21 cellular contexts compared by ENCODE assay signal in the genomic region with DNA sequence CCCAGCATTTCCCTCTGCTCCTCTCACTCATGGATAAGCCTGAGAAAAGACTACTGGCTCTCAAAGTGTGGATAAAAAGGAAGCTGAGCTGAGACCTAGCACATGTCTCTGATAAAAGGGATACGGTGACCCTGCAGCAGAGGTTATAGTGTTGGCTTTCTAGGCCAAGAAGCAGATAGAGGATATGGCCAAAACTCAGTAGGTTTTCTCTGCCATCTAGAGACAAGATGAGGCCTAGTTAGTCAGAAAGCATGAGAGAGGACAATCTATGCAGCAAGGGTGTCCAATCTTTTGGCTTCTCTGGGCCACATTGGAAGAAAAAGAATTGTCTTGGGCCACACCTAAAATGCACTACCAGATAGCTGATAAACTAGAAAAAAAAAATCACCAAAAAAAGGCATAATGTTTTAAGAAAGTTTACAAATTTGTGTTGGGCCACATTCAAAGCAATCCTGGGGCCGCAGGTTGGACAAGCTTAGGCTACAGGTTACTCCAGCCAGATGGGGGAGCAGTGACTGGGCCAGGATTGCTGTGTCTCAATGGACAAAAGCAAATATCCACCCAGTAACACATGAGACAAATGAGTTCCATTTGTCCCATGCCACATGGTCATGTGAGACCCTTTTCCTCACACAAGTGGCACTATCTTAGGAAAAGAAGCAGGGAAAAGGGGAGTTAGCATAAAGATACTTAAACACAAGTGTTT.
DNase-seq lines count a peak whose midpoint lies in the region; ATAC-seq, FAIRE-seq and TF ChIP-seq lines count a peak whose summit lies in the region.
"Had no signal": no experiment of that assay in that cellular context is flagged by ENCODE, and none has a peak within 500 bp of the region (broad histone marks: within the 10 kb centered on the region; RNA-seq: fewer than 3 reads in every experiment).

No MANE protein-coding gene starts in this region.

- H3K4me2 ChIP-seq in endothelial cell of umbilical vein (ENCODE audit: insufficient read depth, low read length), result no peak overlapping the region

- no peaks in the 10 kb centered on the region for H4K20me1 ChIP-seq in endothelial cell of umbilical vein (replicated peaks; ENCODE audit: control insufficient read depth, extremely low read depth, insufficient read depth, low read length)

- H3K27me3 Mint-ChIP-seq in stimulated activated naive CD8-positive, alpha-beta T cell treated with anti-CD3 and anti-CD28 coated beads, Interleukin-15, Interleukin-2, amounts not matched to agents 100 ng/mL and 50 ng/mL, for 24 hours, result no peaks in the 10 kb centered on the region
- no peaks in the 10 kb centered on the region for H3K27me3 Mint-ChIP-seq in T-cell
- H3K27me3 Mint-ChIP-seq in HFFc6 (ENCODE audit: insufficient read depth), result no peaks in the 10 kb centered on the region
- H3K27me3 Mint-ChIP-seq: activated CD4-positive, alpha-beta T cell treated with anti-CD3 and anti-CD28 coated beads for 36 hours; dendritic cell treated with granulocyte-macrophage colony-stimulating factor and Interleukin-4, amounts not matched to agents 40 ng/mL and 50 ng/mL, for 4 days had no signal

- H3K27me3 ChIP-seq in endothelial cell of umbilical vein (ENCODE audit: control insufficient read depth in 2 of 2, insufficient read depth in 2 of 2, low read length in 2 of 2), result no peaks in the 10 kb centered on the region
- H3K27me3 ChIP-seq: gastrocnemius medialis had no signal

- dilution Hi-C loops in endothelial cell of umbilical vein (cut with MboI; ENCODE audit: extremely low pct_ligation_motif_present, low sequenced_read_pairs), result no loop called here

- H3K9me1 ChIP-seq in endothelial cell of umbilical vein (replicated peaks; ENCODE audit: control insufficient read depth, extremely low read depth, insufficient read depth, low read length), result no peaks in the 10 kb centered on the region

- H2AFZ ChIP-seq in endothelial cell of umbilical vein (ENCODE audit: low read depth, low read length), result no peak overlapping the region
- H2AFZ ChIP-seq: parathyroid adenoma had no signal

- H3K9ac ChIP-seq in endothelial cell of umbilical vein (replicated peaks; ENCODE audit: extremely low read depth, insufficient read depth, low read length), result no peak overlapping the region
- H3K9ac ChIP-seq: parathyroid adenoma had no signal

- H3K4me3 ChIP-seq in endothelial cell of umbilical vein (replicated peaks in 1 of 3; ENCODE audit: insufficient read depth in 1 of 3, low read depth in 1 of 3, low read length in 3 of 3), result no peak overlapping the region
- H3K4me3 ChIP-seq: gastrocnemius medialis, lower lobe of right lung had no signal

- no peaks in the 10 kb centered on the region for H3K36me3 Mint-ChIP-seq in stimulated activated naive CD8-positive, alpha-beta T cell treated with anti-CD3 and anti-CD28 coated beads, Interleukin-15, Interleukin-2, amounts not matched to agents 100 ng/mL and 50 ng/mL, for 24 hours (ENCODE audit: low read depth)
- H3K36me3 Mint-ChIP-seq in T-cell (peaks cover 12% of the 10 kb centered on the region), HFFc6 (ENCODE audit: low read depth) (peaks cover 20% of the 10 kb centered on the region)

- intact Hi-C loops in endothelial cell of umbilical vein (cut with micrococcal nuclease), result no loop called here

- H3K4me3 Mint-ChIP-seq in stimulated activated naive CD8-positive, alpha-beta T cell treated with anti-CD3 and anti-CD28 coated beads, Interleukin-15, Interleukin-2, amounts not matched to agents 100 ng/mL and 50 ng/mL, for 24 hours, result no peak overlapping the region
- H3K4me3 Mint-ChIP-seq in T-cell (no peak overlapping the region), HFFc6 (no peak overlapping the region)
- H3K4me3 Mint-ChIP-seq: activated CD4-positive, alpha-beta T cell treated with anti-CD3 and anti-CD28 coated beads for 36 hours; dendritic cell treated with granulocyte-macrophage colony-stimulating factor and Interleukin-4, amounts not matched to agents 40 ng/mL and 50 ng/mL, for 4 days had no signal

- CTCF ChIA-PET in T-cell (lab: Charles Lee) (interaction anchor here in 1 of 2 donors (0.8 to 1.3 kb wide), 2 partner anchors 80 to 152 kb away, joined by 3 to 6 read pairs; no protein-coding TSS in a partner anchor), endothelial cell of umbilical vein (lab: Charles Lee) (interaction anchor here (1.0 kb wide), 1 partner anchor 14 kb away, joined by 3 read pairs; no protein-coding TSS in a partner anchor)

- BruUV-seq in endothelial cell of umbilical vein (replicated peaks; lab: Mats Ljungman, UMichigan), result no TSS peak

- peak overlapping the region; percentile 14 for H3K27ac Mint-ChIP-seq in stimulated activated naive CD8-positive, alpha-beta T cell treated with anti-CD3 and anti-CD28 coated beads, Interleukin-15, Interleukin-2, amounts not matched to agents 100 ng/mL and 50 ng/mL, for 24 hours
- H3K27ac Mint-ChIP-seq in T-cell (peak overlapping the region in 1 of 2 donors; percentile 70), HFFc6 (no peak overlapping the region)
- H3K27ac Mint-ChIP-seq: dendritic cell treated with granulocyte-macrophage colony-stimulating factor and Interleukin-4, amounts not matched to agents 40 ng/mL and 50 ng/mL, for 4 days had no signal

- no peaks in the 10 kb centered on the region for H3K36me3 ChIP-seq in endothelial cell of umbilical vein (ENCODE audit: control insufficient read depth in 2 of 2, extremely low read depth in 1 of 2, insufficient read depth in 2 of 2, low read length in 2 of 2)
- H3K36me3 ChIP-seq: gastrocnemius medialis, lower lobe of right lung had no signal

- no peak for DNase-seq in stimulated activated naive CD8-positive, alpha-beta T cell treated with anti-CD3 and anti-CD28 coated beads, Interleukin-15, Interleukin-2, amounts not matched to agents 100 U/mL and 50 U/mL, for 24 hours
- DNase-seq in T-cell (no peak), endothelial cell of umbilical vein (ENCODE audit: low read depth, low spot score) (no peak), HFFc6 (no peak), caudate nucleus (lab: John Stamatoyannopoulos, UW) (no peak), islet precursor cell (no peak), LoVo (ENCODE audit: low spot score) (no peak)
- DNase-seq: activated CD4-positive, alpha-beta T cell treated with anti-CD3 and anti-CD28 coated beads for 36 hours; AML-193; gastrocnemius medialis; GDM1; KG1; lower lobe of right lung; NCI-H1105 treated with DMSO at 0.1 percent for 48 hours; NCI-H2107; NCI-H526 treated with DMSO at 0.1 percent for 48 hours; stimulated activated CD4-positive, alpha-beta T cell treated with anti-CD3 and anti-CD28 coated beads, Interleukin-2, amount 100 ng/mL, for 48 hours had no signal

- H3K9me3 ChIP-seq in endothelial cell of umbilical vein (replicated peaks; ENCODE audit: control insufficient read depth, insufficient read depth, low read length), result no peaks in the 10 kb centered on the region
- H3K9me3 ChIP-seq: gastrocnemius medialis, lower lobe of right lung had no signal

- H3K27ac ChIP-seq in endothelial cell of umbilical vein (ENCODE audit: insufficient read depth, low read depth, low read length) (no peak overlapping the region), caudate nucleus (ENCODE audit: low read depth, low read length) (no peak overlapping the region)
- H3K27ac ChIP-seq: gastrocnemius medialis, lower lobe of right lung, parathyroid adenoma had no signal

- H3K4me1 ChIP-seq in endothelial cell of umbilical vein (ENCODE audit: control insufficient read depth, extremely low read depth, insufficient read depth, low read length), result no peaks in the 10 kb centered on the region
- H3K4me1 ChIP-seq: gastrocnemius medialis, lower lobe of right lung, parathyroid adenoma had no signal

- no peak for ATAC-seq in stimulated activated naive CD8-positive, alpha-beta T cell treated with anti-CD3 and anti-CD28 coated beads, Interleukin-15, Interleukin-2, amounts not matched to agents 100 U/mL and 50 U/mL, for 24 hours
- ATAC-seq in T-cell (replicated peaks in 1 of 4), result peak; percentile 46 to 84 (median 52)
- ATAC-seq: activated CD4-positive, alpha-beta T cell treated with anti-CD3 and anti-CD28 coated beads for 36 hours; gastrocnemius medialis; lower lobe of right lung had no signal

- TF ChIP-seq CTCF in endothelial cell of umbilical vein (IDR thresholded peaks at IDR 0.05; ENCODE audit: extremely low read depth in 1 of 2, insufficient read depth in 1 of 2, low read depth in 1 of 2, low read length in 2 of 2) (no peak), HFFc6 (IDR thresholded peaks at IDR 0.05) (no peak)

- H3K79me2 ChIP-seq in endothelial cell of umbilical vein (ENCODE audit: control insufficient read depth, insufficient read depth, low read length), result no peaks in the 10 kb centered on the region
- H3K79me2 ChIP-seq: parathyroid adenoma had no signal

- TF ChIP-seq POLR2A in endothelial cell of umbilical vein (IDR thresholded peaks at IDR 0.05; ENCODE audit: low read depth, low read length), result no peak

- H3K4me1 Mint-ChIP-seq in stimulated activated naive CD8-positive, alpha-beta T cell treated with anti-CD3 and anti-CD28 coated beads, Interleukin-15, Interleukin-2, amounts not matched to agents 100 ng/mL and 50 ng/mL, for 24 hours (ENCODE audit: low read depth), result peaks cover 26% of the 10 kb centered on the region
- H3K4me1 Mint-ChIP-seq in T-cell, result peaks cover 24 to 33% (median 32%) of the 10 kb centered on the region in 3 donors
- peaks cover 13% of the 10 kb centered on the region for H3K4me1 Mint-ChIP-seq in HFFc6 (ENCODE audit: low read depth)

- POLR2A ChIA-PET in T-cell (lab: Charles Lee) (interaction anchor here in 1 of 2 donors (0.8 kb wide), 1 partner anchor 28 kb away, joined by 3 read pairs; no protein-coding TSS in a partner anchor), endothelial cell of umbilical vein (lab: Charles Lee) (no interaction called here)

- no peaks in the 10 kb centered on the region for H3K9me3 Mint-ChIP-seq in stimulated activated naive CD8-positive, alpha-beta T cell treated with anti-CD3 and anti-CD28 coated beads, Interleukin-15, Interleukin-2, amounts not matched to agents 100 ng/mL and 50 ng/mL, for 24 hours
- H3K9me3 Mint-ChIP-seq in T-cell (peaks cover 0 to 4% (median 0%) of the 10 kb centered on the region in 3 donors), HFFc6 (no peaks in the 10 kb centered on the region; the same call in 1 of the 2 replicates)

- FAIRE-seq in endothelial cell of umbilical vein (lab: Jason Lieb, UNC), result peak; percentile 4
- FAIRE-seq: GM12891 had no signal

TF ChIP-seq in endothelial cell of umbilical vein, 7 proteins besides CTCF, POLR2A, EP300 and RAD21 (continues in another document):
- TF ChIP-seq FOS (IDR thresholded peaks at IDR 0.05; ENCODE audit: borderline replicate concordance, insufficient read depth, low read length), result no peak
- no peak for TF ChIP-seq POLR2AphosphoS5 (IDR thresholded peaks at IDR 0.05; ENCODE audit: insufficient read depth, low read depth, low read length)
- TF ChIP-seq EZH2 (IDR thresholded peaks at IDR 0.05; ENCODE audit: borderline replicate concordance, low read depth, low read length, severe bottlenecking), result no peak
- no peak for TF ChIP-seq GATA2 (IDR thresholded peaks at IDR 0.05; ENCODE audit: insufficient read depth, insufficient read length, low read depth, low read length)
- TF ChIP-seq MYC (IDR thresholded peaks at IDR 0.05; ENCODE audit: low read depth, low read length), result no peak
- no peak for TF ChIP-seq JUN (IDR thresholded peaks at IDR 0.05; ENCODE audit: borderline replicate concordance, insufficient read depth, insufficient read length, low read depth)
